11 cellular contexts compared by ENCODE assay signal in genomic region chr17:45405250-45406086, GRCh38. TPM values are rescaled to one million over a fixed set of nuclear protein-coding genes. Genes with fewer than 3 reads are reported as not detected.
DNase-seq lines count a peak whose midpoint lies in the region; ATAC-seq lines count a peak whose summit lies in the region.
"Had no signal": no experiment of that assay in that cellular context is flagged by ENCODE, and none has a peak within 500 bp of the region (broad histone marks: within the 10 kb centered on the region; RNA-seq: fewer than 3 reads in every experiment).

No MANE protein-coding gene starts in this region.

- no peaks in the 10 kb centered on the region for H3K27me3 ChIP-seq in HUES6 (ENCODE audit: control insufficient read depth, insufficient read depth, low read length)
- H3K27me3 ChIP-seq in ectodermal cell (ENCODE audit: control insufficient read depth, insufficient read depth, low read length, poor library complexity, severe bottlenecking), result no peaks in the 10 kb centered on the region
- H3K27me3 ChIP-seq in mucosa of rectum (ENCODE audit: control insufficient read depth in 2 of 2, insufficient read depth in 2 of 2, low read length in 2 of 2), result no peaks in the 10 kb centered on the region

- H3K27ac ChIP-seq in HUES6 (ENCODE audit: low read depth, low read length) (0 out of 2 replicates have a peak overlapping the region, but pooled peaks have one; percentile 35), ectodermal cell (ENCODE audit: insufficient read depth, low read depth, low read length, poor library complexity, severe bottlenecking) (no peak overlapping the region), mucosa of rectum (ENCODE audit: low read depth in 2 of 2, low read length in 2 of 2) (peak overlapping the region; percentile 94 to 95)

- H3K4me3 ChIP-seq in HUES6 (ENCODE audit: low read depth, low read length), result peak overlapping the region; percentile 81
- H3K4me3 ChIP-seq in ectodermal cell (ENCODE audit: insufficient read depth, low read depth, low read length), result peak overlapping the region; percentile 44
- peak overlapping the region; percentile 45 to 55 for H3K4me3 ChIP-seq in mucosa of rectum (ENCODE audit: low read length in 2 of 2)

- DNase-seq in AG20443 (ENCODE audit: low spot score) (peak; percentile 54), hippocampal formation (lab: John Stamatoyannopoulos, UW) (no peak), cortex of kidney (lab: John Stamatoyannopoulos, UW) (no peak), ureter (ENCODE audit: low spot score) (no peak)
- DNase-seq: activated CD4-positive, alpha-beta T cell treated with anti-CD3 and anti-CD28 coated beads, Interleukin-2, amount 50 U/mL, for 1 hour; cerebellar nuclear complex; NCI-H526 treated with DMSO at 0.1 percent for 48 hours had no signal

- no peaks in the 10 kb centered on the region for H3K36me3 ChIP-seq in HUES6 (ENCODE audit: control insufficient read depth, insufficient read depth, low read length)
- no peaks in the 10 kb centered on the region for H3K36me3 ChIP-seq in ectodermal cell (ENCODE audit: control insufficient read depth, insufficient read depth, low read length)
- H3K36me3 ChIP-seq in mucosa of rectum (ENCODE audit: control insufficient read depth in 2 of 2, insufficient read depth in 2 of 2, low read length in 2 of 2), result peaks cover 39 to 43% of the 10 kb centered on the region in 2 donors

- no peak for ATAC-seq in GM21529 (IDR thresholded peaks at IDR 0.05; ENCODE audit: unreplicated experiment)

- H3K9me3 ChIP-seq in HUES6 (ENCODE audit: control insufficient read depth, insufficient read depth, low read depth, low read length) (no peaks in the 10 kb centered on the region), ectodermal cell (ENCODE audit: control insufficient read depth, low read length) (no peaks in the 10 kb centered on the region), mucosa of rectum (ENCODE audit: control insufficient read depth in 2 of 2, low read length in 2 of 2) (no peaks in the 10 kb centered on the region)

- H3K9ac ChIP-seq in HUES6 (ENCODE audit: low read length) (no peak overlapping the region), mucosa of rectum (ENCODE audit: low read depth in 1 of 2, low read length in 2 of 2) (peak overlapping the region; percentile 68 to 75)

- H3K4me1 ChIP-seq in HUES6 (ENCODE audit: control insufficient read depth, insufficient read depth, low read length) (peaks cover 40% of the 10 kb centered on the region), ectodermal cell (ENCODE audit: control insufficient read depth, insufficient read depth, low read length) (peaks cover 27% of the 10 kb centered on the region), mucosa of rectum (ENCODE audit: control insufficient read depth in 2 of 2, insufficient read depth in 2 of 2, low read length in 2 of 2) (peaks cover 49 to 54% of the 10 kb centered on the region in 2 donors)

- 25 to 28% methylated on average over 47 to 48 of the region's 48 CpGs for WGBS in ectodermal cell, 2 experiments

RNA-seq across cellular contexts. Expression of gene ARHGAP27, which starts 27.2 kb away (rescaled TPM):
- polyA plus RNA-seq in ectodermal cell (2013, experiment 1 of 4), result 2.2 TPM
- polyA plus RNA-seq in ectodermal cell (2013, experiment 2 of 4), result 3.2 TPM
- polyA plus RNA-seq in ectodermal cell (2013, experiment 3 of 4), result 3.1 TPM
- 1.6 TPM for polyA plus RNA-seq in ectodermal cell (2013, experiment 4 of 4)
- 100 TPM for total RNA-seq in ureter
